Comparison of ENCODE assay signal across 17 cellular contexts in genomic region chr1:20730690-20731056, GRCh38. TPM values are rescaled to one million over a fixed set of nuclear protein-coding genes. Genes with fewer than 3 reads are reported as not detected.
A peak's percentile ranks its signal among the peaks of the same experiment; 100 is the strongest.
DNase-seq lines count a peak whose midpoint lies in the region; ATAC-seq and TF ChIP-seq lines count a peak whose summit lies in the region.
"Had no signal": no experiment of that assay in that cellular context is flagged by ENCODE, and none has a peak within 500 bp of the region (broad histone marks: within the 10 kb centered on the region; RNA-seq: fewer than 3 reads in every experiment).

No MANE protein-coding gene starts in this region.

- H3T11ph ChIP-seq in H9 (ENCODE audit: low read length), result no peak overlapping the region

- no peak overlapping the region for H3K9ac ChIP-seq in H9 (ENCODE audit: extremely low read depth, insufficient read length, low read length)

- peaks cover 24% of the 10 kb centered on the region for H3K36me3 Mint-ChIP-seq in Caco-2 (ENCODE audit: insufficient read depth, unreplicated experiment)
- no peaks in the 10 kb centered on the region for H3K36me3 Mint-ChIP-seq in H9 (ENCODE audit: insufficient read depth in 1 of 3, low read depth in 3 of 3)
- H3K36me3 Mint-ChIP-seq in brain, result peaks cover under 1% of the 10 kb centered on the region
- H3K36me3 Mint-ChIP-seq in nephron (ENCODE audit: low read depth), result no peaks in the 10 kb centered on the region

- no peak overlapping the region for H3K4me3 ChIP-seq in Caco-2 (ENCODE audit: low read depth, low read length)

- no peaks in the 10 kb centered on the region for H3K79me1 ChIP-seq in H9 (ENCODE audit: insufficient read depth, low read depth, low read length, poor library complexity, severe bottlenecking)

- no peak for ATAC-seq in GM21526 (IDR thresholded peaks at IDR 0.05; ENCODE audit: low FRiP score, unreplicated experiment)
- ATAC-seq: lower lobe of right lung had no signal

- no peak for DNase-seq in Caco-2
- no peak for DNase-seq in H9
- no peak for DNase-seq in hippocampal formation (lab: John Stamatoyannopoulos, UW)
- DNase-seq in NCI-H1105 treated with DMSO at 0.1 percent for 48 hours (lab: John Stamatoyannopoulos, UW), result no peak
- DNase-seq in ureter (ENCODE audit: low spot score), result no peak
- DNase-seq: activated CD4-positive, alpha-beta T cell treated with anti-CD3 and anti-CD28 coated beads, Interleukin-2, amount 50 U/mL, for 48 hours; anterior cingulate cortex; DMS 273 treated with DMSO at 0.1 percent for 48 hours; effector CD8-positive, alpha-beta T cell; lower lobe of right lung; NCI-H1105; NCI-H526 treated with DMSO at 0.1 percent for 48 hours; stimulated activated CD4-positive, alpha-beta T cell treated with anti-CD3 and anti-CD28 coated beads, Interleukin-4, amount 100 ng/mL, for 4 hours had no signal

- no peak overlapping the region for H4K5ac ChIP-seq in H9 (ENCODE audit: insufficient read length, low read depth, low read length)

- H2AK5ac ChIP-seq in H9 (ENCODE audit: insufficient read length, low read length), result no peak overlapping the region

- no CpG with 5 or more reads among the region's 4 CpGs for WGBS in H9 (ENCODE audit: extremely low coverage, insufficient read length, low lambda C conversion rate)

- TF ChIP-seq CTCF in Caco-2 (IDR thresholded peaks at IDR 0.05; ENCODE audit: insufficient read depth in 1 of 2, low read depth in 1 of 2, low read length in 1 of 2, severe bottlenecking in 1 of 2, unreplicated experiment in 1 of 2), result no peak
- no peak for TF ChIP-seq CTCF in H9 (conservative IDR thresholded peaks at IDR 0.05)
- no peak for TF ChIP-seq CTCF in brain (conservative IDR thresholded peaks at IDR 0.05)
- TF ChIP-seq CTCF in nephron (IDR thresholded peaks at IDR 0.05; ENCODE audit: unreplicated experiment in 3 of 3), result no peak

- H4K91ac ChIP-seq in H9 (ENCODE audit: insufficient read length, low read depth, low read length), result no peak overlapping the region

- no peak overlapping the region for H2BK5ac ChIP-seq in H9 (ENCODE audit: insufficient read length, low read length)

- no peak overlapping the region for H3K18ac ChIP-seq in H9 (ENCODE audit: insufficient read length, low read depth, low read length)

- no peak overlapping the region for H2BK20ac ChIP-seq in H9 (ENCODE audit: low read depth, low read length, poor library complexity, severe bottlenecking)

- no peak overlapping the region for H3K27ac ChIP-seq in H9 (ENCODE audit: insufficient read length, low read depth, low read length)
- H3K27ac ChIP-seq: lower lobe of right lung had no signal

- peaks cover 13% of the 10 kb centered on the region for H3K4me1 Mint-ChIP-seq in Caco-2 (ENCODE audit: low read depth, unreplicated experiment)
- H3K4me1 Mint-ChIP-seq in H9, result peaks cover 25 to 40% of the 10 kb centered on the region in 2 experiments
- peaks cover 36% of the 10 kb centered on the region for H3K4me1 Mint-ChIP-seq in brain
- H3K4me1 Mint-ChIP-seq in nephron, result peaks cover 9% of the 10 kb centered on the region

- H3K9me3 Mint-ChIP-seq in Caco-2 (ENCODE audit: unreplicated experiment) (no peaks in the 10 kb centered on the region), H9 (no peaks in the 10 kb centered on the region; a peak in 1 of 5 replicates), brain (no peaks in the 10 kb centered on the region), nephron (no peaks in the 10 kb centered on the region)

- H3K27me3 Mint-ChIP-seq in Caco-2 (ENCODE audit: insufficient read depth, unreplicated experiment) (no peaks in the 10 kb centered on the region), H9 (ENCODE audit: low read depth) (peaks cover 68% of the 10 kb centered on the region), brain (peaks cover 27% of the 10 kb centered on the region), nephron (ENCODE audit: low read depth) (peaks cover 64% of the 10 kb centered on the region)

- H3K4me3 Mint-ChIP-seq in Caco-2 (ENCODE audit: unreplicated experiment) (peak overlapping the region; percentile 95), H9 (peak overlapping the region; percentile 65 to 84), brain (peak overlapping the region; percentile 27 to 82 (median 80)), nephron (peak overlapping the region; percentile 57 to 75 (median 75))

- intact Hi-C loops in Caco-2 (cut with micrococcal nuclease; ENCODE audit: unreplicated experiment), result no loop called here

- peaks cover 12% of the 10 kb centered on the region for H3K23me2 ChIP-seq in H9 (ENCODE audit: insufficient read length, low read depth, low read length, poor library complexity, severe bottlenecking)

- H3K4me1 ChIP-seq in Caco-2 (peaks cover 6% of the 10 kb centered on the region; the same call in 1 of the 2 replicates), H9 (ENCODE audit: insufficient read depth, low read length) (peaks cover 4% of the 10 kb centered on the region; the same call in 1 of the 2 replicates)

- H3K23ac ChIP-seq in H9 (ENCODE audit: insufficient read length, low read depth, low read length), result no peak overlapping the region

- H2BK120ac ChIP-seq in H9 (ENCODE audit: low read depth, low read length, poor library complexity, severe bottlenecking), result no peak overlapping the region

- no peaks in the 10 kb centered on the region for H3K9me3 ChIP-seq in Caco-2
- no peaks in the 10 kb centered on the region for H3K9me3 ChIP-seq in H9 (ENCODE audit: control insufficient read depth, low read depth, low read length)
- H3K9me3 ChIP-seq: lower lobe of right lung had no signal

- H3K27me3 ChIP-seq in Caco-2 (replicated peaks; ENCODE audit: control insufficient read depth, insufficient read depth, low read length), result no peaks in the 10 kb centered on the region
- peaks cover 8% of the 10 kb centered on the region; the same call in 1 of the 2 replicates for H3K27me3 ChIP-seq in H9 (ENCODE audit: insufficient read depth, low read length)

- H3K14ac ChIP-seq in H9 (ENCODE audit: insufficient read depth, low read length), result no peak overlapping the region

- H3K56ac ChIP-seq in H9 (ENCODE audit: insufficient read length, low read depth, low read length), result no peak overlapping the region

- H2BK15ac ChIP-seq in H9 (ENCODE audit: low read depth, low read length), result no peak overlapping the region

- CTCF ChIA-PET in Caco-2 (lab: Charles Lee), result interaction anchor here (0.6 to 1.2 kb wide), 2 partner anchors 9 to 34 kb away, joined by 3 to 8 read pairs; no protein-coding TSS in a partner anchor

- peak overlapping the region; percentile 59 for H3K4me2 ChIP-seq in H9 (ENCODE audit: insufficient read depth, insufficient read length, low read length)

- no peak overlapping the region for H3K4ac ChIP-seq in H9 (ENCODE audit: low read depth, low read length)

- BruUV-seq in Caco-2 (replicated peaks; lab: Mats Ljungman, UMichigan), result no TSS peak

- H4K8ac ChIP-seq in H9 (replicated peaks; ENCODE audit: insufficient read length, low read depth, low read length), result no peak overlapping the region

- H3K27ac Mint-ChIP-seq in Caco-2 (ENCODE audit: unreplicated experiment) (no peak overlapping the region), H9 (no peak overlapping the region), brain (peak overlapping the region in 1 of 5 experiments; percentile 93), nephron (no peak overlapping the region)

- POLR2A ChIA-PET in Caco-2 (lab: Charles Lee), result no interaction called here

- H4K20me1 ChIP-seq in H9 (ENCODE audit: control insufficient read depth, insufficient read depth, insufficient read length), result no peaks in the 10 kb centered on the region

- H2AFZ ChIP-seq in H9 (ENCODE audit: low read length), result no peak overlapping the region

- H2BK12ac ChIP-seq in H9 (ENCODE audit: insufficient read length, low read depth, low read length), result no peak overlapping the region

- H3K36me3 ChIP-seq in Caco-2 (ENCODE audit: control insufficient read depth, insufficient read depth, low read length), result no peaks in the 10 kb centered on the region
- H3K36me3 ChIP-seq: lower lobe of right lung had no signal

- H3K79me2 ChIP-seq in H9 (ENCODE audit: insufficient read depth, low read length), result no peaks in the 10 kb centered on the region

RNA-seq across cellular contexts. Expression of gene SH2D5, which starts 1.8 kb away (rescaled TPM):
- 2.8 and 3.5 TPM in 2 replicates for total RNA-seq in Caco-2 (2022)
- 7.2 and 8.7 TPM in 2 replicates for total RNA-seq in H9 (2021)
- 14.3 TPM for polyA plus RNA-seq in brain (ENCODE audit: insufficient read depth, low read depth, low replicate concordance)
- total RNA-seq in ureter, result 0.49 TPM
- total RNA-seq: lower lobe of right lung had no signal

RNA-seq across cellular contexts. Expression of gene KIF17, which starts 12.9 kb away (rescaled TPM):
- total RNA-seq in Caco-2 (2022) (1.3 and 1.5 TPM in 2 replicates), H9 (2021) (3.4 and 5.1 TPM in 2 replicates), ureter (2.2 TPM)
- 12.0 TPM for polyA plus RNA-seq in brain (ENCODE audit: insufficient read depth, low read depth, low replicate concordance)
- total RNA-seq: SK-MEL-5 had no signal

RNA-seq across cellular contexts. Expression of gene HP1BP3, which starts 56.4 kb away (rescaled TPM):
- total RNA-seq in Caco-2 (2022), result 222 and 240 TPM in 2 replicates
- 127 TPM in 2 replicates for total RNA-seq in H9 (2021)
- 232 TPM for polyA plus RNA-seq in brain (ENCODE audit: insufficient read depth, low read depth, low replicate concordance)
- total RNA-seq in ureter, result 186 TPM
